Comparison of ENCODE assay signal across 1 cellular context in genomic region chr13:73832203-73832602, GRCh38.
TF ChIP-seq lines count a peak whose summit lies in the region.

No MANE protein-coding gene starts in this region.

TF ChIP-seq in GM23338, 12 proteins besides CTCF, POLR2A, EP300 and RAD21:
- TF ChIP-seq JUNB (IDR thresholded peaks at IDR 0.05; ENCODE audit: unreplicated experiment), result no peak
- TF ChIP-seq ZNF114 (CRISPR knock-in tag; IDR thresholded peaks at IDR 0.05), result no peak
- TF ChIP-seq EZH2phosphoT487 (IDR thresholded peaks at IDR 0.05; ENCODE audit: unreplicated experiment), result no peak
- TF ChIP-seq, protein P1, sequence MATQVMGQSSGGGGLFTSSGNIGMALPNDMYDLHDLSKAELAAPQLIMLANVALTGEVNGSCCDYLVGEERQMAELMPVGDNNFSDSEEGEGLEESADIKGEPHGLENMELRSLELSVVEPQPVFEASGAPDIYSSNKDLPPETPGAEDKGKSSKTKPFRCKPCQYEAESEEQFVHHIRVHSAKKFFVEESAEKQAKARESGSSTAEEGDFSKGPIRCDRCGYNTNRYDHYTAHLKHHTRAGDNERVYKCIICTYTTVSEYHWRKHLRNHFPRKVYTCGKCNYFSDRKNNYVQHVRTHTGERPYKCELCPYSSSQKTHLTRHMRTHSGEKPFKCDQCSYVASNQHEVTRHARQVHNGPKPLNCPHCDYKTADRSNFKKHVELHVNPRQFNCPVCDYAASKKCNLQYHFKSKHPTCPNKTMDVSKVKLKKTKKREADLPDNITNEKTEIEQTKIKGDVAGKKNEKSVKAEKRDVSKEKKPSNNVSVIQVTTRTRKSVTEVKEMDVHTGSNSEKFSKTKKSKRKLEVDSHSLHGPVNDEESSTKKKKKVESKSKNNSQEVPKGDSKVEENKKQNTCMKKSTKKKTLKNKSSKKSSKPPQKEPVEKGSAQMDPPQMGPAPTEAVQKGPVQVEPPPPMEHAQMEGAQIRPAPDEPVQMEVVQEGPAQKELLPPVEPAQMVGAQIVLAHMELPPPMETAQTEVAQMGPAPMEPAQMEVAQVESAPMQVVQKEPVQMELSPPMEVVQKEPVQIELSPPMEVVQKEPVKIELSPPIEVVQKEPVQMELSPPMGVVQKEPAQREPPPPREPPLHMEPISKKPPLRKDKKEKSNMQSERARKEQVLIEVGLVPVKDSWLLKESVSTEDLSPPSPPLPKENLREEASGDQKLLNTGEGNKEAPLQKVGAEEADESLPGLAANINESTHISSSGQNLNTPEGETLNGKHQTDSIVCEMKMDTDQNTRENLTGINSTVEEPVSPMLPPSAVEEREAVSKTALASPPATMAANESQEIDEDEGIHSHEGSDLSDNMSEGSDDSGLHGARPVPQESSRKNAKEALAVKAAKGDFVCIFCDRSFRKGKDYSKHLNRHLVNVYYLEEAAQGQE (IDR thresholded peaks at IDR 0.05; ENCODE audit: unreplicated experiment), result no peak
- TF ChIP-seq, protein P2, sequence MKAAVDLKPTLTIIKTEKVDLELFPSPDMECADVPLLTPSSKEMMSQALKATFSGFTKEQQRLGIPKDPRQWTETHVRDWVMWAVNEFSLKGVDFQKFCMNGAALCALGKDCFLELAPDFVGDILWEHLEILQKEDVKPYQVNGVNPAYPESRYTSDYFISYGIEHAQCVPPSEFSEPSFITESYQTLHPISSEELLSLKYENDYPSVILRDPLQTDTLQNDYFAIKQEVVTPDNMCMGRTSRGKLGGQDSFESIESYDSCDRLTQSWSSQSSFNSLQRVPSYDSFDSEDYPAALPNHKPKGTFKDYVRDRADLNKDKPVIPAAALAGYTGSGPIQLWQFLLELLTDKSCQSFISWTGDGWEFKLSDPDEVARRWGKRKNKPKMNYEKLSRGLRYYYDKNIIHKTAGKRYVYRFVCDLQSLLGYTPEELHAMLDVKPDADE (IDR thresholded peaks at IDR 0.05), result no peak
- no peak for TF ChIP-seq POLR2AphosphoS5 (IDR thresholded peaks at IDR 0.05; ENCODE audit: low read depth)
- TF ChIP-seq ZNF331 (CRISPR knock-in tag; IDR thresholded peaks at IDR 0.05; ENCODE audit: low read depth), result no peak
- TF ChIP-seq NANOG (IDR thresholded peaks at IDR 0.05; ENCODE audit: borderline replicate concordance), result no peak
- TF ChIP-seq ZNF462 (CRISPR knock-in tag; IDR thresholded peaks at IDR 0.05), result no peak
- TF ChIP-seq STAT1 (IDR thresholded peaks at IDR 0.05; ENCODE audit: unreplicated experiment), result no peak
- no peak for TF ChIP-seq CREB1 (CRISPR knock-in tag; IDR thresholded peaks at IDR 0.05; ENCODE audit: low read depth)
- no peak for TF ChIP-seq EZH2 (IDR thresholded peaks at IDR 0.05; ENCODE audit: low read depth, unreplicated experiment)
